ENCODE assay signal across 16 cellular contexts in genomic region chr9:116480700-116481099, GRCh38.
A peak's percentile ranks its signal among the peaks of the same experiment; 100 is the strongest.
DNase-seq lines count a peak whose midpoint lies in the region; ATAC-seq, FAIRE-seq and TF ChIP-seq lines count a peak whose summit lies in the region.
"Had no signal": no experiment of that assay in that cellular context is flagged by ENCODE, and none has a peak within 500 bp of the region (broad histone marks: within the 10 kb centered on the region; RNA-seq: fewer than 3 reads in every experiment).

No MANE protein-coding gene starts in this region.

- no peaks in the 10 kb centered on the region for H3K27me3 Mint-ChIP-seq in WTC11 (ENCODE audit: low read depth)

- 0 out of 2 replicates have a peak overlapping the region, but pooled peaks have one; percentile 32 for H2BK15ac ChIP-seq in H1 (ENCODE audit: low read length)

- no peak overlapping the region for H3K18ac ChIP-seq in H1 (ENCODE audit: extremely low read depth, low read length)

- H3K27ac ChIP-seq in H1 (ENCODE audit: low read depth, low read length) (no peak overlapping the region), foreskin keratinocyte (no peak overlapping the region)
- H3K27ac ChIP-seq: 22Rv1, BLaER1 had no signal

- H3K9ac ChIP-seq in H1 (replicated peaks in 1 of 4; ENCODE audit: extremely low read depth in 1 of 4, low read depth in 3 of 4, low read length in 3 of 4), result no peak overlapping the region
- H3K9ac ChIP-seq: BLaER1 had no signal

- H3K9me3 ChIP-seq in H1 (ENCODE audit: insufficient read depth in 2 of 2, low read depth in 1 of 2, low read length in 1 of 2), result no peaks in the 10 kb centered on the region
- H3K9me3 ChIP-seq: BLaER1 had no signal

- no peak overlapping the region for H3K14ac ChIP-seq in H1 (ENCODE audit: insufficient read length)

- H3K4me1 Mint-ChIP-seq in WTC11, result peaks cover 36% of the 10 kb centered on the region
- H3K4me1 Mint-ChIP-seq: CD8-positive, alpha-beta memory T cell had no signal

- H2BK120ac ChIP-seq in H1 (replicated peaks; ENCODE audit: low read depth, low read length), result no peak overlapping the region

- no peak overlapping the region for H3K4me2 ChIP-seq in H1 (ENCODE audit: insufficient read depth in 1 of 2, low read depth in 2 of 2, low read length in 2 of 2)
- H3K4me2 ChIP-seq: BLaER1 had no signal

- no peak overlapping the region for H2AK5ac ChIP-seq in H1 (ENCODE audit: low read depth, low read length)

- peaks cover 0 to 13% (median 6%) of the 10 kb centered on the region in 4 experiments; a peak in 4 of 7 replicates for H3K4me1 ChIP-seq in H1 (replicated peaks in 1 of 4; ENCODE audit: control insufficient read depth in 3 of 4, insufficient read depth in 4 of 4, low read length in 3 of 4)
- H3K4me1 ChIP-seq in foreskin keratinocyte, result no peaks in the 10 kb centered on the region
- H3K4me1 ChIP-seq: BLaER1 had no signal

- H4K8ac ChIP-seq in H1 (ENCODE audit: extremely low read depth, insufficient read depth, low read length), result no peak overlapping the region

- no peak overlapping the region for H3K4ac ChIP-seq in H1 (replicated peaks; ENCODE audit: insufficient read length, low read depth, low read length)

- POLR2A ChIA-PET in WTC11 (lab: Charles Lee), result no interaction called here
- POLR2A ChIA-PET in H1 (lab: Charles Lee; ENCODE audit: partially characterized antibody), result interaction anchor here (0.8 kb wide), 1 partner anchor 9 kb away, joined by 4 read pairs; no protein-coding TSS in a partner anchor

- CTCF ChIA-PET in WTC11 (lab: Charles Lee) (interaction anchor here (0.8 kb wide), 1 partner anchor 14 kb away, joined by 3 read pairs; no protein-coding TSS in a partner anchor), H1 (lab: Charles Lee; ENCODE audit: partially characterized antibody) (interaction anchor here (1.6 to 7.9 kb wide), 2 partner anchors 14 to 17 kb away, joined by 4 to 51 read pairs; no protein-coding TSS in a partner anchor)

- H3K36me3 ChIP-seq in H1 (ENCODE audit: control insufficient read depth in 2 of 4, insufficient read depth in 4 of 4, low read length in 3 of 4), result no peaks in the 10 kb centered on the region
- H3K36me3 ChIP-seq: BLaER1 had no signal

- H2BK20ac ChIP-seq in H1 (ENCODE audit: low read length), result no peak overlapping the region

- H3K23ac ChIP-seq in H1 (ENCODE audit: insufficient read length), result no peak overlapping the region

- no peaks in the 10 kb centered on the region for H3K23me2 ChIP-seq in H1 (ENCODE audit: low read depth, low read length)

- H3K4me3 Mint-ChIP-seq in WTC11, result no peak overlapping the region
- H3K4me3 Mint-ChIP-seq: CD8-positive, alpha-beta memory T cell had no signal

- H3K27me3 ChIP-seq in H1 (replicated peaks in 1 of 4; ENCODE audit: control insufficient read depth in 3 of 4, extremely low read depth in 1 of 4, insufficient read depth in 3 of 4, low read length in 3 of 4) (no peaks in the 10 kb centered on the region), foreskin keratinocyte (peaks cover 3% of the 10 kb centered on the region)
- H3K27me3 ChIP-seq: BLaER1 had no signal

- WGBS in H1 (ENCODE audit: extremely low coverage in 1 of 2, insufficient coverage in 1 of 2, insufficient read length in 1 of 2, insufficient replicate concordance in 2 of 2, low coverage in 1 of 2, low lambda C conversion rate in 2 of 2, missing lambda C conversion rate in 1 of 2), 2 experiments, result 88% methylated on average over 4 of the region's 4 CpGs; no CpG with 5 or more reads in 1 of the 2 experiments

- no peaks in the 10 kb centered on the region for H3K79me1 ChIP-seq in H1 (ENCODE audit: low read depth, low read length)

- TF ChIP-seq POLR2A in H1 (IDR thresholded peaks at IDR 0.05; ENCODE audit: control extremely low read depth in 1 of 2, low read depth in 2 of 2, low read length in 2 of 2), result no peak

- H2BK5ac ChIP-seq in H1 (ENCODE audit: low read depth, low read length), result peak overlapping the region; percentile 27; the same call in 1 of the 2 replicates

- TF ChIP-seq CTCF in WTC11 (IDR thresholded peaks at IDR 0.05) (no peak), H1 (IDR thresholded peaks at IDR 0.05; ENCODE audit: control extremely low read depth in 1 of 3, insufficient read depth in 1 of 3, low read depth in 1 of 3, low read length in 3 of 3) (no peak), foreskin keratinocyte (conservative IDR thresholded peaks at IDR 0.05) (no peak)

- no peak for TF ChIP-seq RAD21 in H1 (IDR thresholded peaks at IDR 0.05 in 1 of 2, conservative IDR thresholded peaks at IDR 0.05 in 1 of 2; ENCODE audit: low read depth in 2 of 2, low read length in 2 of 2)

- peak overlapping the region; percentile 52; the same call in 1 of the 2 replicates for H2BK12ac ChIP-seq in H1 (ENCODE audit: low read depth, low read length)

- no peak overlapping the region for H3K4me3 ChIP-seq in H1 (ENCODE audit: extremely low read depth in 1 of 4, insufficient read depth in 2 of 4, low read depth in 3 of 4, low read length in 4 of 4)
- H3K4me3 ChIP-seq: BLaER1 had no signal

- no peak for TF ChIP-seq EP300 in H1 (IDR thresholded peaks at IDR 0.05; ENCODE audit: borderline replicate concordance in 1 of 2, low read depth in 2 of 2, low read length in 2 of 2)

- H4K5ac ChIP-seq in H1 (ENCODE audit: insufficient read length, low read depth, low read length), result no peak overlapping the region

- DNase-seq in DMS 273 (lab: John Stamatoyannopoulos, UW; ENCODE audit: unreplicated experiment), result peak; percentile 5
- DNase-seq in DMS 273 treated with DMSO at 0.1 percent for 48 hours (lab: John Stamatoyannopoulos, UW), result no peak
- peak; percentile 57 for DNase-seq in G401 (ENCODE audit: low spot score)
- no peak for DNase-seq in WTC11 (ENCODE audit: low spot score)
- peak in 1 of 2 experiments; percentile 20 for DNase-seq in H1 (ENCODE audit: low read depth in 1 of 2, low spot score in 2 of 2)
- DNase-seq in SKM-1 (lab: John Stamatoyannopoulos, UW; ENCODE audit: unreplicated experiment), result no peak
- no peak for DNase-seq in foreskin keratinocyte
- DNase-seq: CD8-positive, alpha-beta memory T cell; DMS79; GOT3; HCEC 1CT had no signal

- H4K91ac ChIP-seq in H1 (replicated peaks; ENCODE audit: insufficient read length, low read length), result no peak overlapping the region

- no peaks in the 10 kb centered on the region for H4K20me1 ChIP-seq in H1 (replicated peaks in 1 of 2; ENCODE audit: control insufficient read depth in 1 of 2, insufficient read depth in 2 of 2, low read length in 2 of 2)
- H4K20me1 ChIP-seq: BLaER1 had no signal

- ATAC-seq in WTC11 (no peak), GM21619 (IDR thresholded peaks at IDR 0.05; ENCODE audit: unreplicated experiment) (no peak), foreskin keratinocyte (no peak)

- H3K56ac ChIP-seq in H1 (replicated peaks; ENCODE audit: insufficient read length, low read depth, low read length), result no peak overlapping the region

- no peaks in the 10 kb centered on the region for H3K79me2 ChIP-seq in H1 (ENCODE audit: control insufficient read depth in 1 of 2, insufficient read depth in 2 of 2, low read length in 2 of 2)

- no peaks in the 10 kb centered on the region for H3K36me3 Mint-ChIP-seq in WTC11

- no peaks in the 10 kb centered on the region for H3K9me3 Mint-ChIP-seq in WTC11

- in situ Hi-C loops in G401 (cut with HindIII; ENCODE audit: low sequenced_read_pairs), result no loop called here

- no peak overlapping the region for H2AFZ ChIP-seq in H1 (ENCODE audit: low read length)

- H3K27ac Mint-ChIP-seq in WTC11, result peak overlapping the region; percentile 10; the same call in 1 of the 2 replicates
- H3K27ac Mint-ChIP-seq: CD8-positive, alpha-beta memory T cell had no signal

- FAIRE-seq in H1 (lab: Jason Lieb, UNC), result no peak
- FAIRE-seq: G401.6, GM12891 had no signal

TF ChIP-seq in WTC11, 78 proteins besides CTCF, POLR2A, EP300 and RAD21 (continues in another document):
- TF ChIP-seq ZNF317 (CRISPR knock-in tag; IDR thresholded peaks at IDR 0.05; ENCODE audit: borderline replicate concordance, low read depth) (no peak), E2F4 (CRISPR knock-in tag; IDR thresholded peaks at IDR 0.05; ENCODE audit: borderline replicate concordance, low read depth) (no peak), ZNF423 (CRISPR knock-in tag; IDR thresholded peaks at IDR 0.05) (no peak), ZNF232 (CRISPR knock-in tag; IDR thresholded peaks at IDR 0.05) (no peak), ZBTB21 (CRISPR knock-in tag; IDR thresholded peaks at IDR 0.05; ENCODE audit: borderline replicate concordance) (no peak), ZNF138 (CRISPR knock-in tag; conservative IDR thresholded peaks at IDR 0.05) (no peak), MAX (CRISPR knock-in tag; IDR thresholded peaks at IDR 0.05) (no peak)

TF ChIP-seq in H1, 55 proteins besides CTCF, POLR2A, EP300 and RAD21:
- TF ChIP-seq POLR2AphosphoS5 (IDR thresholded peaks at IDR 0.05; ENCODE audit: low read depth, low read length), result no peak
- TF ChIP-seq SP1 (IDR thresholded peaks at IDR 0.05; ENCODE audit: low read depth, low read length), result no peak
- TF ChIP-seq GTF2F1 (IDR thresholded peaks at IDR 0.05; ENCODE audit: borderline replicate concordance, low read depth, low read length), result no peak
- TF ChIP-seq SP4 (IDR thresholded peaks at IDR 0.05; ENCODE audit: low read length), result no peak
- no peak for TF ChIP-seq SUZ12 (IDR thresholded peaks at IDR 0.05; ENCODE audit: low read length)
- no peak for TF ChIP-seq E2F6 (IDR thresholded peaks at IDR 0.05)
- no peak for TF ChIP-seq MAFK (IDR thresholded peaks at IDR 0.05; ENCODE audit: low read depth, low read length)
- no peak for TF ChIP-seq FOSL1 (IDR thresholded peaks at IDR 0.05; ENCODE audit: insufficient read depth, low read depth, low read length)
- TF ChIP-seq ATF3 (IDR thresholded peaks at IDR 0.05; ENCODE audit: insufficient read depth, low read depth, low read length), result no peak
- TF ChIP-seq TAF1 (IDR thresholded peaks at IDR 0.05; ENCODE audit: low read depth, low read length), result no peak
- TF ChIP-seq POU5F1 (IDR thresholded peaks at IDR 0.05; ENCODE audit: low read depth, low read length), result no peak
- no peak for TF ChIP-seq BCL11A (IDR thresholded peaks at IDR 0.05; ENCODE audit: low read depth in 2 of 2, low read length in 2 of 2)
- TF ChIP-seq RBBP5 (IDR thresholded peaks at IDR 0.05; ENCODE audit: borderline replicate concordance, low read depth, low read length), result no peak
- TF ChIP-seq PHF8 (conservative IDR thresholded peaks at IDR 0.05; ENCODE audit: low read depth, low read length), result no peak
- no peak for TF ChIP-seq CHD1 (IDR thresholded peaks at IDR 0.05; ENCODE audit: low read depth, low read length)

Comparison
In these comparisons a context has a peak if more than half of its experiments do, and no peak if none do; other contexts are left out.
1. DNase-seq: peak in DMS 273 (single experiment) and G401 (single experiment); none in DMS 273 treated with DMSO at 0.1 percent for 48 hours (single experiment), WTC11 (single experiment), SKM-1 (single experiment) and foreskin keratinocyte (0 of 2).